ENCODE assay signal across 10 cellular contexts in genomic region chr1:3070304-3070653, GRCh38. TPM values are rescaled to one million over a fixed set of nuclear protein-coding genes. Genes with fewer than 3 reads are reported as not detected.
DNase-seq lines count a peak whose midpoint lies in the region; ATAC-seq and TF ChIP-seq lines count a peak whose summit lies in the region.
"Had no signal": no experiment of that assay in that cellular context is flagged by ENCODE, and none has a peak within 500 bp of the region (broad histone marks: within the 10 kb centered on the region; RNA-seq: fewer than 3 reads in every experiment).

No MANE protein-coding gene starts in this region.

- no peak overlapping the region for H2AK9ac ChIP-seq in IMR-90 (replicated peaks; ENCODE audit: low read depth, low read length, poor library complexity)

- TF ChIP-seq POLR2A in IMR-90 (IDR thresholded peaks at IDR 0.05; ENCODE audit: low read depth, low read length) (no peak), esophagus muscularis mucosa (IDR thresholded peaks at IDR 0.05; ENCODE audit: low read depth) (no peak), ovary (IDR thresholded peaks at IDR 0.05) (no peak)

- H3K79me1 ChIP-seq in IMR-90 (ENCODE audit: low read depth in 1 of 2, low read length in 2 of 2): no peaks in the 10 kb centered on the region

- no TSS peak for BruUV-seq in IMR-90 (replicated peaks; lab: Mats Ljungman, UMichigan)

- intact Hi-C loops in IMR-90 (cut with micrococcal nuclease) (loop anchor here (5.0 kb wide), 1 partner anchor 658 kb away; the partner anchor contains the start of gene PEX10), esophagus muscularis mucosa (cut with DNase I) (loop anchor here (5.0 kb wide), 1 partner anchor 212 kb away; no protein-coding TSS in a partner anchor), ovary (cut with DNase I) (loop anchor here in 3 of 4 donors (2.0 to 5.0 kb wide), 4 partner anchors 102 to 337 kb away; no protein-coding TSS in a partner anchor)

- TF ChIP-seq RAD21 in IMR-90 (IDR thresholded peaks at IDR 0.05; ENCODE audit: low read length): no peak

- H2AFZ ChIP-seq in ACC112 (ENCODE audit: low read length, unreplicated experiment) (peak overlapping the region; percentile 99), IMR-90 (replicated peaks; ENCODE audit: low read length, poor library complexity) (peak overlapping the region; percentile 72)

- no peak overlapping the region for H3K14ac ChIP-seq in IMR-90 (replicated peaks; ENCODE audit: low read depth, low read length)

- no peak overlapping the region for H3K23ac ChIP-seq in IMR-90 (ENCODE audit: low read depth, low read length)

- no peak overlapping the region for H2AK5ac ChIP-seq in IMR-90 (ENCODE audit: low read depth, low read length)

- no peak overlapping the region for H4K5ac ChIP-seq in IMR-90 (ENCODE audit: low read depth, low read length)

- in situ Hi-C loops in IMR-90 (cut with MboI; ENCODE audit: low sequenced_read_pairs): loop anchor here (25.0 kb wide), 1 partner anchor 633 kb away; no protein-coding TSS in a partner anchor

- POLR2A ChIA-PET in IMR-90 (lab: Charles Lee; ENCODE audit: unreplicated experiment): no interaction called here

- no peaks in the 10 kb centered on the region for H4K20me1 ChIP-seq in IMR-90 (ENCODE audit: insufficient read depth, low read length)

- H3K79me2 ChIP-seq in ACC112 (ENCODE audit: control insufficient read depth, insufficient read depth, low read length, unreplicated experiment): peaks cover 8% of the 10 kb centered on the region

- H3K27me3 ChIP-seq in ACC112 (ENCODE audit: insufficient read depth, low read length): peaks cover 40% of the 10 kb centered on the region
- H3K27me3 ChIP-seq in IMR-90 (ENCODE audit: control insufficient read depth, insufficient read depth, low read length): peaks cover 75% of the 10 kb centered on the region
- peaks cover 0 to 94% (median 65%) of the 10 kb centered on the region in 4 donors for H3K27me3 ChIP-seq in esophagus muscularis mucosa
- H3K27me3 ChIP-seq in ovary: no peaks in the 10 kb centered on the region

- no peak overlapping the region for H3K56ac ChIP-seq in IMR-90 (ENCODE audit: extremely low read depth, insufficient read depth, low read length)

- H3K9me3 ChIP-seq in IMR-90 (ENCODE audit: control insufficient read depth, insufficient read depth, low read length) (no peaks in the 10 kb centered on the region), esophagus muscularis mucosa (no peaks in the 10 kb centered on the region), ovary (no peaks in the 10 kb centered on the region)

- WGBS in IMR-90 (ENCODE audit: extremely low coverage in 2 of 2, insufficient read length in 1 of 2), 2 experiments: 1% methylated on average over 29 of the region's 59 CpGs; no CpG with 5 or more reads in 1 of the 2 experiments
- WGBS in esophagus muscularis mucosa: no CpG with 5 or more reads among the region's 59 CpGs
- WGBS in ovary, 3 donors: 0 to 3% (median 0%) methylated on average over 11 to 57 of the region's 59 CpGs

- dilution Hi-C loops in IMR-90 (cut with HindIII; ENCODE audit: low sequenced_read_pairs, unreplicated experiment): no loop called here

- H3K9me1 ChIP-seq in IMR-90 (ENCODE audit: insufficient read depth, low read length): no peaks in the 10 kb centered on the region

- ATAC-seq in IMR-90 (ENCODE audit: low read depth): no peak
- ATAC-seq in HG03196 (IDR thresholded peaks at IDR 0.05; ENCODE audit: unreplicated experiment): no peak

- no peak overlapping the region for H4K91ac ChIP-seq in IMR-90 (ENCODE audit: insufficient read depth, low read depth, low read length)

- CTCF ChIA-PET in IMR-90 (lab: Yijun Ruan, JAX): no interaction called here

- no peak overlapping the region for H3K9ac ChIP-seq in IMR-90 (ENCODE audit: low read depth, low read length)

- H3K4ac ChIP-seq in IMR-90 (ENCODE audit: low read depth, low read length): no peak overlapping the region

- H3K36me3 ChIP-seq in ACC112 (ENCODE audit: insufficient read depth, low read length) (no peaks in the 10 kb centered on the region), IMR-90 (ENCODE audit: control insufficient read depth, insufficient read depth, low read length) (no peaks in the 10 kb centered on the region), esophagus muscularis mucosa (no peaks in the 10 kb centered on the region), ovary (no peaks in the 10 kb centered on the region)

- no peak overlapping the region for H2BK20ac ChIP-seq in IMR-90 (ENCODE audit: low read depth, low read length)

- H3K4me3 ChIP-seq in ACC112 (ENCODE audit: low read depth, low read length) (peak overlapping the region; percentile 97), IMR-90 (ENCODE audit: insufficient read depth, low read depth, low read length) (peak overlapping the region; percentile 48), esophagus muscularis mucosa (peak overlapping the region; percentile 77 to 91 (median 87)), ovary (peak overlapping the region; percentile 58)

- H2BK5ac ChIP-seq in IMR-90 (ENCODE audit: low read depth, low read length, poor library complexity, severe bottlenecking): no peak overlapping the region

- H3K27ac ChIP-seq in ACC112 (ENCODE audit: low read depth, low read length): no peak overlapping the region
- H3K27ac ChIP-seq in IMR-90 (ENCODE audit: insufficient read depth, low read length): no peak overlapping the region
- peak overlapping the region; percentile 62 to 81 (median 77) for H3K27ac ChIP-seq in esophagus muscularis mucosa (replicated peaks in 1 of 4)
- H3K27ac ChIP-seq in ovary: peak overlapping the region; percentile 90 to 98

- H2BK120ac ChIP-seq in IMR-90 (ENCODE audit: low read depth, low read length): no peak overlapping the region

- H3K4me1 ChIP-seq in ACC112 (ENCODE audit: control insufficient read depth, insufficient read depth, low read length, unreplicated experiment) (no peaks in the 10 kb centered on the region), IMR-90 (ENCODE audit: control insufficient read depth, insufficient read depth, low read length) (peaks cover 2% of the 10 kb centered on the region; the same call in 1 of the 2 replicates), esophagus muscularis mucosa (peaks cover 18 to 70% (median 55%) of the 10 kb centered on the region in 4 donors), ovary (ENCODE audit: insufficient read depth) (peaks cover 8% of the 10 kb centered on the region)

- H3K18ac ChIP-seq in IMR-90 (ENCODE audit: low read depth, low read length): no peak overlapping the region

- TF ChIP-seq EP300 in esophagus muscularis mucosa (IDR thresholded peaks at IDR 0.05) (no peak), ovary (IDR thresholded peaks at IDR 0.05) (no peak)

- no peak for TF ChIP-seq CTCF in IMR-90 (conservative IDR thresholded peaks at IDR 0.05; ENCODE audit: low read depth, low read length)
- no peak for TF ChIP-seq CTCF in esophagus muscularis mucosa (IDR thresholded peaks at IDR 0.05)
- TF ChIP-seq CTCF in ovary (IDR thresholded peaks at IDR 0.05): no peak

- H2BK15ac ChIP-seq in IMR-90 (ENCODE audit: low read depth, low read length): no peak overlapping the region

- DNase-seq in IMR-90: no peak
- DNase-seq in esophagus muscularis mucosa (ENCODE audit: extremely low spot score): no peak
- DNase-seq in ovary: no peak
- no peak for DNase-seq in activated effector memory CD4-positive, alpha-beta T cell treated with Interleukin-2 at 50 U/mL for 16 hours
- DNase-seq in activated CD4-positive, alpha-beta T cell treated with anti-CD3 and anti-CD28 coated beads, Interleukin-2, amount 50 U/mL, for 48 hours: no peak
- no peak for DNase-seq in NCI-H2171 treated with DMSO at 0.1 percent for 48 hours (lab: John Stamatoyannopoulos, UW)
- DNase-seq: activated T-cell treated with anti-CD3 and anti-CD28 coated beads, Interleukin-2, amount 50 U/mL, for 4 hours had no signal

- H4K8ac ChIP-seq in IMR-90 (ENCODE audit: low read depth in 2 of 2, low read length in 2 of 2): no peak overlapping the region

- no peak overlapping the region; the same call in 1 of the 2 replicates for H3K4me2 ChIP-seq in IMR-90 (ENCODE audit: low read depth, low read length)

TF ChIP-seq in IMR-90, 13 proteins besides CTCF, POLR2A, EP300 and RAD21:
- TF ChIP-seq MAZ (IDR thresholded peaks at IDR 0.05; ENCODE audit: borderline replicate concordance, low read depth, low read length): no peak
- TF ChIP-seq NFE2L2 (IDR thresholded peaks at IDR 0.05; ENCODE audit: low read depth, low read length): no peak
- TF ChIP-seq FOS (IDR thresholded peaks at IDR 0.05; ENCODE audit: low read depth, low read length): no peak
- no peak for TF ChIP-seq CHD1 (IDR thresholded peaks at IDR 0.05; ENCODE audit: low read depth, low read length)

RNA-seq across cellular contexts. Expression of gene PRDM16, which starts 1.3 kb away (rescaled TPM):
- not detected in 2 replicates for total RNA-seq in IMR-90 (2012; rRNA removed)
- polyA plus RNA-seq in IMR-90 (2012; rRNA removed): 0.02 and 0.06 TPM in 2 replicates
- polyA plus RNA-seq in IMR-90 (2012; cell fraction: cytosol; rRNA removed): 0.01 TPM in 2 replicates
- 0.03 and 0.05 TPM in 2 replicates for polyA plus RNA-seq in IMR-90 (2012; cell fraction: nucleus; rRNA removed; ENCODE audit: low replicate concordance)
- total RNA-seq in esophagus muscularis mucosa: 1 to 10 TPM; 1.2 to 4.4 (median 2.2) TPM
- total RNA-seq in ovary: 10 to 100 TPM in 2 of 7 donors, 1 to 10 TPM in 5; 1.1 to 17.3 (median 4.3) TPM
- polyA plus RNA-seq in ovary: 1 to 10 TPM; 1.3 to 1.9 TPM
- total RNA-seq: dermis blood vessel endothelial cell had no signal

RNA-seq across cellular contexts. Expression of gene ACTRT2, which starts 49.0 kb away (rescaled TPM):
- total RNA-seq in IMR-90 (2012; rRNA removed) (not detected in 2 replicates), esophagus muscularis mucosa (not detected), ovary (not detected)
- polyA plus RNA-seq in IMR-90 (2012; rRNA removed) (not detected in 2 replicates), ovary (not detected)
- polyA plus RNA-seq in IMR-90 (2012; cell fraction: cytosol; rRNA removed): not detected in 2 replicates
- not detected in 2 replicates for polyA plus RNA-seq in IMR-90 (2012; cell fraction: nucleus; rRNA removed; ENCODE audit: low replicate concordance)
- total RNA-seq: activated T-cell treated with anti-CD3 and anti-CD28 coated beads, Interleukin-2, amount 50 U/mL, for 4 hours; dermis blood vessel endothelial cell had no signal

Comparison
In these comparisons a context has a peak if more than half of its experiments do, and no peak if none do; other contexts are left out.
1. H3K27ac ChIP-seq: peak in esophagus muscularis mucosa (4 of 4) and ovary (2 of 2); none in ACC112 (single experiment) and IMR-90 (single experiment).
2. Peak in every context shown above with its lines, with median percentiles within 50 percentile points of each other: H3K4me3 ChIP-seq.